Comparison of ENCODE assay signal across 8 cellular contexts in the genomic region with DNA sequence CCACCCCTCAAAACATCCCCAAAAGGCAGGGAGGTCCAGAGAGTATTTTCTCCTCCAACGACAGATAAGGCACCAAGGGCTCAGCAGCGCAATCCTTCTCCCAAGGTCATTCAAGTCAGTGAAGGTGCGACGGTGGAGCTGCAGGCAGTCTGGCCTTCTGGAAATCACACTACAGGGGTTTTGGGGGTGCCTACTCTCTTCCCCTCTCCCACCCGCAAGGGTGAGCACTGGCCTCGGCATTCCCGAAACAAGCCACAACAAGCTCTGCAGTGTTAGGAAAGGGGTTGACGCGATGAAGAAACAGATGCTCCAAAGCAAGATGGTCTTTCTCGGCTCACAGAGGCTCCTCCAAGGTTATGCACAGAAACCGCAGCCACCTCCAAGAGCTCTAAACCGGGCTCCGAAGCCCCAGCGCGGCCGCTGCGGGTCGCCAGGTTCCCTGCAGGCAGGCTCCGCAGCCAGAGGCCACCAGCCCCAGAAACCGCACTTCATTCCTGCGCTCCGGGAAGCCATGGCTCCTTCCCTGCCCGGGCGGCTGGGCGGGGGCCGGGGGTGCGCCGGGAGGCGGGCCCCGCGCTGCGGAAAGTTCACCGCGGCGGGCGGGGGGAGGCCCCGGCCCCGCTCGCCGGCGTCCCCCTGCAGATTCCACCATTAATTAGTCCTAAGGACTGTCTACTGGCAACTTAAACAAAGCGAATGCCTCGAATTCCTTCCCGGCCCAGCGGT. TPM values are rescaled to one million over a fixed set of nuclear protein-coding genes. Genes with fewer than 3 reads are reported as not detected.
DNase-seq lines count a peak whose midpoint lies in the region; ATAC-seq and TF ChIP-seq lines count a peak whose summit lies in the region.

No MANE protein-coding gene starts in this region.

- H3K4me3 ChIP-seq in iPS-18c (ENCODE audit: insufficient read depth, low read depth, low read length) (peak overlapping the region; percentile 89), skeletal muscle cell (ENCODE audit: low read depth, low read length) (peak overlapping the region; percentile 83)

- BruUV-seq in MCF 10A (replicated peaks; lab: Mats Ljungman, UMichigan) = no TSS peak

- DNase-seq in COLO668 (lab: John Stamatoyannopoulos, UW; ENCODE audit: unreplicated experiment) (peak; percentile 68), T-helper 9 cell (peak; percentile 38), MCF 10A (ENCODE audit: unreplicated experiment) (peak; percentile 80), skeletal muscle cell (ENCODE audit: low read depth) (no peak), MV-4-11 (lab: John Stamatoyannopoulos, UW) (no peak)

- POLR2A ChIA-PET in MCF 10A (lab: Yijun Ruan, JAX) = interaction anchor here (0.6 to 8.3 kb wide), 21 partner anchors 11 to 391 kb away, joined by 3 to 154 read pairs (median 5); a partner anchor contains a TSS

- intact Hi-C loops in MCF 10A (cut with micrococcal nuclease) = loop anchor here (1.0 kb wide), 1 partner anchor 69 kb away; no protein-coding TSS in a partner anchor

- H3K9me3 ChIP-seq in iPS-18c (ENCODE audit: control insufficient read depth, insufficient read depth, low read length) = peaks cover 2% of the 10 kb centered on the region

- peaks cover 30% of the 10 kb centered on the region for H3K4me1 Mint-ChIP-seq in MCF 10A (ENCODE audit: insufficient read depth, unreplicated experiment)

- H3K27ac Mint-ChIP-seq in MCF 10A (ENCODE audit: low read depth, unreplicated experiment) = peak overlapping the region; percentile 89

- ATAC-seq in HG02885 (IDR thresholded peaks at IDR 0.05; ENCODE audit: poor library complexity, unreplicated experiment) (peak; percentile 35), HG03045 (IDR thresholded peaks at IDR 0.05; ENCODE audit: unreplicated experiment) (no peak)

- H3K9me3 Mint-ChIP-seq in MCF 10A (ENCODE audit: unreplicated experiment) = no peaks in the 10 kb centered on the region

- H3K27me3 Mint-ChIP-seq in MCF 10A (ENCODE audit: insufficient read depth, unreplicated experiment) = no peaks in the 10 kb centered on the region

- peaks cover 15% of the 10 kb centered on the region for H3K36me3 Mint-ChIP-seq in MCF 10A (ENCODE audit: insufficient read depth, unreplicated experiment)

- peak overlapping the region; percentile 89 for H3K4me3 Mint-ChIP-seq in MCF 10A (ENCODE audit: unreplicated experiment)

- CTCF ChIA-PET in MCF 10A (lab: Yijun Ruan, JAX) = interaction anchor here (0.7 to 1.3 kb wide), 2 partner anchors 17 to 68 kb away, joined by 3 to 10 read pairs; no protein-coding TSS in a partner anchor

- no peak for TF ChIP-seq CTCF in MCF 10A (IDR thresholded peaks at IDR 0.05; ENCODE audit: unreplicated experiment)

RNA-seq across cellular contexts. Expression of a gene that starts 1.1 kb away (rescaled TPM):
- 30.1 and 37.2 TPM in 2 replicates for total RNA-seq in MCF 10A (2022)

RNA-seq across cellular contexts. Expression of a gene that starts 49.8 kb away (rescaled TPM):
- 0.17 and 0.35 TPM in 2 replicates for total RNA-seq in MCF 10A (2022)

Comparison
In these comparisons a context has a peak if more than half of its experiments do, and no peak if none do; other contexts are left out.
1. DNase-seq: peak in COLO668 (single experiment), T-helper 9 cell (single experiment) and MCF 10A (single experiment); none in skeletal muscle cell (single experiment) and MV-4-11 (single experiment).